8 cellular contexts compared by ENCODE assay signal in genomic region chr19:10194500-10195198, GRCh38. TPM values are rescaled to one million over a fixed set of nuclear protein-coding genes. Genes with fewer than 3 reads are reported as not detected.
A peak's percentile ranks its signal among the peaks of the same experiment; 100 is the strongest.
DNase-seq lines count a peak whose midpoint lies in the region; ATAC-seq, FAIRE-seq and TF ChIP-seq lines count a peak whose summit lies in the region.

DNMT1 (minus strand) TSS chr19:10194953; CDS start chr19:10194899, 54 bp downstream.

- H3K9me3 ChIP-seq in pancreas (no peaks in the 10 kb centered on the region), thyroid gland (no peaks in the 10 kb centered on the region)

- no peak for FAIRE-seq in pancreas (lab: Jason Lieb, UNC)

- WGBS in pancreas, 2 donors = 0% methylated on average over 63 to 71 of the region's 71 CpGs
- WGBS in thyroid gland, 2 donors = 0% methylated on average over 14 to 15 of the region's 71 CpGs

- H3K27ac ChIP-seq in pancreas (peak within 1 kb of the TSS; percentile 41 to 72 (median 48)), thyroid gland (peak within 1 kb of the TSS; percentile 29 to 88 (median 73))

- intact Hi-C loops in Right ventricle myocardium superior (cut with DNase I) = no loop called here
- intact Hi-C loops in pancreas (cut with DNase I) = no loop called here
- intact Hi-C loops in thyroid gland (cut with DNase I) = no loop called here

- TF ChIP-seq POLR2A in thyroid gland (IDR thresholded peaks at IDR 0.05) = peak in 1 of 2 donors; percentile 69

- H3K27me3 ChIP-seq in pancreas (no peaks in the 10 kb centered on the region), thyroid gland (no peaks in the 10 kb centered on the region)

- peak; percentile 83 for ATAC-seq in HG02642 (IDR thresholded peaks at IDR 0.05; ENCODE audit: poor library complexity, unreplicated experiment)
- peak; percentile 97 for ATAC-seq in Right ventricle myocardium superior (ENCODE audit: poor library complexity)
- ATAC-seq in pancreas = peak; percentile 95 to 98 (median 96)

- TF ChIP-seq CTCF in GM10266 (IDR thresholded peaks at IDR 0.05; ENCODE audit: control insufficient read depth, insufficient read depth, low read depth, missing control alignments) = no peak
- TF ChIP-seq CTCF in pancreas (IDR thresholded peaks at IDR 0.05) = no peak
- peak in 1 of 6 experiments; percentile 12 for TF ChIP-seq CTCF in thyroid gland (IDR thresholded peaks at IDR 0.05)

- H3K4me3 ChIP-seq in pancreas = peak within 1 kb of the TSS; percentile 56 to 92 (median 73)
- peak within 1 kb of the TSS; percentile 34 to 81 (median 68) for H3K4me3 ChIP-seq in thyroid gland (replicated peaks in 1 of 3)

- H3K36me3 ChIP-seq in pancreas (no peaks in the 10 kb centered on the region), thyroid gland (no peaks in the 10 kb centered on the region)

- peak; percentile 99 for DNase-seq in GM10266 (ENCODE audit: extremely low spot score)
- peak; percentile 88 for DNase-seq in NCI-H1417 treated with DMSO at 0.1 percent for 48 hours (lab: John Stamatoyannopoulos, UW)
- peak; percentile 79 to 95 for DNase-seq in SW 1271 (lab: John Stamatoyannopoulos, UW)
- DNase-seq in activated naive CD8-positive, alpha-beta T cell treated with anti-CD3 and anti-CD28 coated beads, Interleukin-2, amount 50 U/mL, for 16 hours (ENCODE audit: low read depth, low spot score) = peak; percentile 95
- DNase-seq in Right ventricle myocardium superior = peak; percentile 96
- peak; percentile 90 to 97 (median 92) for DNase-seq in pancreas
- peak; percentile 94 to 95 for DNase-seq in thyroid gland

- H3K4me1 ChIP-seq in pancreas = peaks cover 0 to 17% (median 4%) of the 10 kb centered on the region in 3 donors
- peaks cover 5 to 11% of the 10 kb centered on the region in 2 donors for H3K4me1 ChIP-seq in thyroid gland

RNA-seq across cellular contexts. Expression of gene DNMT1, which starts in this region (rescaled TPM):
- total RNA-seq in Right ventricle myocardium superior (22.7 TPM), pancreas (10 to 100 TPM; 11.4 to 27.5 (median 15.4) TPM), thyroid gland (10 to 100 TPM; 31.2 to 49.5 (median 36.0) TPM)
- 10 to 100 TPM; 26.4 to 28.7 TPM for polyA plus RNA-seq in pancreas

Comparison
In these comparisons a context has a peak if more than half of its experiments do, and no peak if none do; other contexts are left out.
1. Peak in every context shown above with its lines: DNase-seq, ATAC-seq, H3K4me3 ChIP-seq and H3K27ac ChIP-seq.